In genomic region chr4:78149737-78150136, GRCh38 we compare ENCODE assay signal across 23 cellular contexts.
A peak's percentile ranks its signal among the peaks of the same experiment; 100 is the strongest.
DNase-seq lines count a peak whose midpoint lies in the region; ATAC-seq, FAIRE-seq and TF ChIP-seq lines count a peak whose summit lies in the region.
"Had no signal": no experiment of that assay in that cellular context is flagged by ENCODE, and none has a peak within 500 bp of the region (broad histone marks: within the 10 kb centered on the region; RNA-seq: fewer than 3 reads in every experiment).

No MANE protein-coding gene starts in this region.

- no peak overlapping the region for H4K91ac ChIP-seq in neuronal stem cell (ENCODE audit: low read depth, low read length, poor library complexity)

- H4K8ac ChIP-seq in neuronal stem cell (ENCODE audit: low read depth, low read length) = no peak overlapping the region

- no peak overlapping the region for H2BK12ac ChIP-seq in neuronal stem cell (ENCODE audit: low read length)

- ATAC-seq in A549 (no peak), GM21528 (IDR thresholded peaks at IDR 0.05; ENCODE audit: low FRiP score, unreplicated experiment) (no peak), GM21723 (IDR thresholded peaks at IDR 0.05; ENCODE audit: unreplicated experiment) (no peak), HG03342 (IDR thresholded peaks at IDR 0.05; ENCODE audit: unreplicated experiment) (no peak), GM18511 (IDR thresholded peaks at IDR 0.05; ENCODE audit: unreplicated experiment) (no peak)
- ATAC-seq: activated T-helper 17 cell treated with anti-CD3 and anti-CD28 coated beads, Interleukin-2, amount 50 U/mL, for 72 hours; heart left ventricle; K562; PC-3; stimulated activated naive CD8-positive, alpha-beta T cell treated with anti-CD3 and anti-CD28 coated beads, Interleukin-15, amount 100 ng/mL, for 72 hours had no signal

- no peaks in the 10 kb centered on the region for H3K9me3 ChIP-seq in A549
- H3K9me3 ChIP-seq in neuronal stem cell (replicated peaks in 1 of 2; ENCODE audit: control insufficient read depth in 2 of 2, insufficient read depth in 1 of 2, low read depth in 1 of 2, low read length in 2 of 2) = peaks cover 0 to 3% of the 10 kb centered on the region in 2 donors
- H3K9me3 ChIP-seq: BLaER1, heart left ventricle had no signal

- POLR2A ChIA-PET in A549 (lab: Yijun Ruan, JAX) = no interaction called here

- TF ChIP-seq EP300 in A549 (IDR thresholded peaks at IDR 0.05) = no peak

- TF ChIP-seq POLR2A in A549 (IDR thresholded peaks at IDR 0.05; ENCODE audit: low read length) = no peak

- TF ChIP-seq CTCF in A549 (IDR thresholded peaks at IDR 0.05) = no peak

- H3K27me3 ChIP-seq in neuronal stem cell (ENCODE audit: control insufficient read depth in 3 of 3, insufficient read depth in 3 of 3, low read depth in 1 of 3, low read length in 3 of 3) = no peaks in the 10 kb centered on the region
- H3K27me3 ChIP-seq: BLaER1, heart left ventricle had no signal

- H3K4me2 ChIP-seq in A549 = peak overlapping the region; percentile 41
- H3K4me2 ChIP-seq in neuronal stem cell (ENCODE audit: insufficient read depth, low read length, poor library complexity, severe bottlenecking) = no peak overlapping the region
- H3K4me2 ChIP-seq: BLaER1 had no signal

- FAIRE-seq in A549 (lab: Jason Lieb, UNC) = no peak
- FAIRE-seq: A204.1, colon, D721Med, K562 had no signal

- H3K4me3 ChIP-seq in A549 = no peak overlapping the region
- H3K4me3 ChIP-seq in neuronal stem cell (ENCODE audit: low read length in 2 of 2) = peak overlapping the region in 1 of 2 donors; percentile 65
- H3K4me3 ChIP-seq: BLaER1, heart left ventricle, K562, lung had no signal

- H3K4me1 ChIP-seq in A549 (peaks cover 16% of the 10 kb centered on the region; the same call in 2 of the 3 replicates), neuronal stem cell (ENCODE audit: control insufficient read depth in 2 of 2, insufficient read depth in 1 of 2, low read depth in 1 of 2, low read length in 2 of 2) (peaks cover 0 to 5% of the 10 kb centered on the region in 2 donors)
- H3K4me1 ChIP-seq: BLaER1 had no signal

- CTCF ChIA-PET in A549 (lab: Yijun Ruan, JAX) = no interaction called here

- no peak overlapping the region for H3K14ac ChIP-seq in neuronal stem cell (ENCODE audit: low read length)

- no peak for DNase-seq in A549 (ENCODE audit: low read depth in 1 of 2, low spot score in 1 of 2)
- DNase-seq in NCI-H187 treated with DMSO at 0.1 percent for 48 hours (lab: John Stamatoyannopoulos, UW) = peak; percentile 71
- peak; percentile 38 for DNase-seq in glomerular visceral epithelial cell (ENCODE audit: extremely low spot score)
- no peak for DNase-seq in neuronal stem cell (ENCODE audit: low spot score)
- DNase-seq: activated CD4-positive, alpha-beta T cell treated with anti-CD3 and anti-CD28 coated beads, Interleukin-2, amount 10 ng/mL, durations not matched to agents 24 days and 14 days; activated naive CD8-positive, alpha-beta T cell treated with anti-CD3 and anti-CD28 coated beads, Interleukin-2, amount 10 ng/mL, durations not matched to agents 7 days and 5 days; GF-D8; heart left ventricle; NCI-H2227 treated with DMSO at 0.1 percent for 48 hours; PC-3; SIG-M5; stimulated activated naive CD8-positive, alpha-beta T cell treated with anti-CD3 and anti-CD28 coated beads, Interleukin-15, amount 100 ng/mL, for 72 hours had no signal

- TF ChIP-seq RAD21 in A549 (conservative IDR thresholded peaks at IDR 0.05 in 1 of 2, IDR thresholded peaks at IDR 0.05 in 1 of 2) = no peak

- H2BK5ac ChIP-seq in neuronal stem cell (ENCODE audit: low read length) = no peak overlapping the region

- H3K36me3 ChIP-seq in neuronal stem cell (replicated peaks in 1 of 2; ENCODE audit: control insufficient read depth in 2 of 2, insufficient read depth in 2 of 2, low read length in 2 of 2) = peaks cover 0 to 2% of the 10 kb centered on the region in 2 donors
- H3K36me3 ChIP-seq: BLaER1, heart left ventricle had no signal

- H3K27ac ChIP-seq in A549 (0 out of 6 replicates have a peak overlapping the region, but pooled peaks of 1 of the 2 experiments have one; percentile 4), neuronal stem cell (replicated peaks; ENCODE audit: low read length) (no peak overlapping the region)
- H3K27ac ChIP-seq: BLaER1 had no signal

- no peak overlapping the region for H2AK5ac ChIP-seq in neuronal stem cell (ENCODE audit: low read depth, low read length)

- 58% methylated on average over 5 of the region's 5 CpGs for WGBS in A549 (ENCODE audit: missing lambda C conversion rate)
- no CpG with 5 or more reads among the region's 5 CpGs for WGBS in neuronal stem cell (ENCODE audit: extremely low coverage in 2 of 2, insufficient read length in 2 of 2, insufficient replicate concordance in 1 of 2), 2 donors

- peak overlapping the region; percentile 2 for H2AFZ ChIP-seq in neuronal stem cell (ENCODE audit: low read length)

- peak overlapping the region; percentile 68 for H3K23ac ChIP-seq in neuronal stem cell (ENCODE audit: low read depth, low read length, poor library complexity)

- H2BK120ac ChIP-seq in neuronal stem cell (ENCODE audit: low read depth, low read length) = no peak overlapping the region

- H3K9ac ChIP-seq in neuronal stem cell (ENCODE audit: low read depth, low read length, poor library complexity) = no peak overlapping the region
- H3K9ac ChIP-seq: BLaER1 had no signal

- no peaks in the 10 kb centered on the region for H3K79me1 ChIP-seq in neuronal stem cell (ENCODE audit: low read depth, low read length)

- peak overlapping the region; percentile 65 for H3K18ac ChIP-seq in neuronal stem cell (ENCODE audit: low read length)

- H2BK15ac ChIP-seq in neuronal stem cell (ENCODE audit: low read length) = no peak overlapping the region

- no peak overlapping the region for H3K4ac ChIP-seq in neuronal stem cell (ENCODE audit: low read length)

TF ChIP-seq in A549, 52 proteins besides CTCF, POLR2A, EP300 and RAD21:
- TF ChIP-seq CBX2 (IDR thresholded peaks at IDR 0.05; ENCODE audit: borderline replicate concordance, low read depth) = no peak
- TF ChIP-seq HOXA7 (CRISPR knock-in tag; IDR thresholded peaks at IDR 0.05) = no peak
- no peak for TF ChIP-seq RCOR1 (IDR thresholded peaks at IDR 0.05; ENCODE audit: low read depth, low read length)
- TF ChIP-seq HOXB13 (CRISPR knock-in tag; IDR thresholded peaks at IDR 0.05; ENCODE audit: low read depth) = no peak
- no peak for TF ChIP-seq JUN (IDR thresholded peaks at IDR 0.05)
- TF ChIP-seq RFX5 (IDR thresholded peaks at IDR 0.05) = no peak
- no peak for TF ChIP-seq NFE2L2 (conservative IDR thresholded peaks at IDR 0.05; ENCODE audit: low read length)
- no peak for TF ChIP-seq CHD2 (IDR thresholded peaks at IDR 0.05; ENCODE audit: low read length, partially characterized antibody)
- no peak for TF ChIP-seq BHLHE40 (IDR thresholded peaks at IDR 0.05; ENCODE audit: low read depth, low read length)
- no peak for TF ChIP-seq MAZ (IDR thresholded peaks at IDR 0.05; ENCODE audit: borderline replicate concordance, low read depth, low read length)
- TF ChIP-seq CHD4 (IDR thresholded peaks at IDR 0.05; ENCODE audit: borderline replicate concordance) = no peak
- no peak for TF ChIP-seq CEBPB (IDR thresholded peaks at IDR 0.05)
- TF ChIP-seq REST (IDR thresholded peaks at IDR 0.05) = no peak
- no peak for TF ChIP-seq BCL3 (IDR thresholded peaks at IDR 0.05)
- TF ChIP-seq EHMT2 (IDR thresholded peaks at IDR 0.05; ENCODE audit: low read depth) = no peak
- no peak for TF ChIP-seq NPAS2 (CRISPR knock-in tag; IDR thresholded peaks at IDR 0.05; ENCODE audit: borderline replicate concordance)

Comparison
In these comparisons a context has a peak if more than half of its experiments do, and no peak if none do; other contexts are left out.
1. DNase-seq: peak in NCI-H187 treated with DMSO at 0.1 percent for 48 hours (single experiment) and glomerular visceral epithelial cell (single experiment); none in A549 (0 of 2) and neuronal stem cell (single experiment).